In genomic region chr2:218291934-218292699, GRCh38 we compare ENCODE assay signal across 8 cellular contexts. TPM values are rescaled to one million over a fixed set of nuclear protein-coding genes. Genes with fewer than 3 reads are reported as not detected.
A peak's percentile ranks its signal among the peaks of the same experiment; 100 is the strongest.
DNase-seq lines count a peak whose midpoint lies in the region; ATAC-seq, FAIRE-seq and TF ChIP-seq lines count a peak whose summit lies in the region.

Gene TMBIM1 (minus strand): TSS chr2:218292503. CDS start chr2:218282141, 10,362 bp downstream.

- FAIRE-seq in pancreas (lab: Jason Lieb, UNC) = no peak

- intact Hi-C loops in pancreas (cut with DNase I) = no loop called here
- intact Hi-C loops in tibial artery (cut with DNase I; ENCODE audit: low total_unique reads) = no loop called here

- H3K36me3 ChIP-seq in SJCRH30 (no peaks in the 10 kb centered on the region), pancreas (no peaks in the 10 kb centered on the region), tibial artery (no peaks in the 10 kb centered on the region)

- H3K4me1 ChIP-seq in SJCRH30 = peaks cover 9% of the 10 kb centered on the region; the same call in 1 of the 2 replicates
- peaks cover 38 to 66% (median 63%) of the 10 kb centered on the region in 3 donors for H3K4me1 ChIP-seq in pancreas
- peaks cover 0 to 88% (median 69%) of the 10 kb centered on the region in 4 donors for H3K4me1 ChIP-seq in tibial artery

- H3K4me3 ChIP-seq in SJCRH30 (no peak within 1 kb of the TSS), pancreas (peak within 1 kb of the TSS; percentile 61 to 91 (median 86)), tibial artery (peak within 1 kb of the TSS; percentile 89 to 96)

- WGBS in pancreas, 2 donors = 0 to 1% methylated on average over 54 to 62 of the region's 62 CpGs

- H3K27me3 ChIP-seq in SJCRH30 (no peaks in the 10 kb centered on the region), pancreas (no peaks in the 10 kb centered on the region), tibial artery (no peaks in the 10 kb centered on the region)

- peak within 1 kb of the TSS; percentile 94 for H3K27ac Mint-ChIP-seq in activated naive CD4-positive, alpha-beta T cell treated with anti-CD3 and anti-CD28 coated beads, Interleukin-2, amount 50 U/mL, for 24 hours
- no peak within 1 kb of the TSS for H3K27ac Mint-ChIP-seq in glutamatergic neuron (ENCODE audit: unreplicated experiment)

- H3K27me3 Mint-ChIP-seq in activated naive CD4-positive, alpha-beta T cell treated with anti-CD3 and anti-CD28 coated beads, Interleukin-2, amount 50 U/mL, for 24 hours = no peaks in the 10 kb centered on the region
- H3K27me3 Mint-ChIP-seq in glutamatergic neuron (ENCODE audit: unreplicated experiment) = peaks cover 3% of the 10 kb centered on the region

- H3K27ac ChIP-seq in SJCRH30 (no peak within 1 kb of the TSS), pancreas (peak within 1 kb of the TSS; percentile 96 to 100 (median 98)), tibial artery (peak within 1 kb of the TSS; percentile 99)

- no peaks in the 10 kb centered on the region for H3K36me3 Mint-ChIP-seq in activated naive CD4-positive, alpha-beta T cell treated with anti-CD3 and anti-CD28 coated beads, Interleukin-2, amount 50 U/mL, for 24 hours
- H3K36me3 Mint-ChIP-seq in glutamatergic neuron (ENCODE audit: unreplicated experiment) = no peaks in the 10 kb centered on the region

- H3K9me3 ChIP-seq in SJCRH30 (replicated peaks) (no peaks in the 10 kb centered on the region), pancreas (no peaks in the 10 kb centered on the region), tibial artery (no peaks in the 10 kb centered on the region)

- TF ChIP-seq CTCF in glutamatergic neuron (IDR thresholded peaks at IDR 0.05; ENCODE audit: partially characterized antibody, unreplicated experiment) = peak; percentile 91
- peak; percentile 89 to 97 (median 90) for TF ChIP-seq CTCF in pancreas (IDR thresholded peaks at IDR 0.05)
- TF ChIP-seq CTCF in tibial artery (IDR thresholded peaks at IDR 0.05) = peak; percentile 81 to 95

- H3K4me3 Mint-ChIP-seq in activated naive CD4-positive, alpha-beta T cell treated with anti-CD3 and anti-CD28 coated beads, Interleukin-2, amount 50 U/mL, for 24 hours = peak within 1 kb of the TSS; percentile 92
- H3K4me3 Mint-ChIP-seq in glutamatergic neuron (ENCODE audit: unreplicated experiment) = peak within 1 kb of the TSS; percentile 72

- peaks cover 54% of the 10 kb centered on the region for H3K4me1 Mint-ChIP-seq in activated naive CD4-positive, alpha-beta T cell treated with anti-CD3 and anti-CD28 coated beads, Interleukin-2, amount 50 U/mL, for 24 hours
- H3K4me1 Mint-ChIP-seq in glutamatergic neuron (ENCODE audit: low read depth, unreplicated experiment) = peaks cover 9% of the 10 kb centered on the region

- DNase-seq in AML-193 (lab: John Stamatoyannopoulos, UW) = peak; percentile 65 to 74
- no peak for DNase-seq in SJCRH30
- peak; percentile 79 for DNase-seq in glutamatergic neuron
- DNase-seq in pancreas = peak; percentile 76 to 94 (median 86)
- peak; percentile 84 to 91 for DNase-seq in tibial artery

- H3K9me3 Mint-ChIP-seq in activated naive CD4-positive, alpha-beta T cell treated with anti-CD3 and anti-CD28 coated beads, Interleukin-2, amount 50 U/mL, for 24 hours = no peaks in the 10 kb centered on the region
- H3K9me3 Mint-ChIP-seq in glutamatergic neuron (ENCODE audit: unreplicated experiment) = peaks cover 3% of the 10 kb centered on the region

- ATAC-seq in GM19035 (IDR thresholded peaks at IDR 0.05; ENCODE audit: unreplicated experiment) (peak; percentile 67), HG03196 (IDR thresholded peaks at IDR 0.05; ENCODE audit: unreplicated experiment) (peak; percentile 65), pancreas (peak; percentile 71 to 80 (median 76))

RNA-seq across cellular contexts. Expression of gene TMBIM1, which starts in this region (rescaled TPM):
- total RNA-seq in SJCRH30 (2014; rRNA removed; shearing (Covaris generic)) = 10.3 and 11.2 TPM in 2 replicates
- total RNA-seq in glutamatergic neuron (ENCODE audit: unreplicated experiment) (1.8 TPM), pancreas (100 to 1,000 TPM; 147 to 196 (median 170) TPM)
- 10 to 100 TPM; 56.6 to 84.1 TPM for polyA plus RNA-seq in pancreas

Comparison
In these comparisons a context has a peak if more than half of its experiments do, and no peak if none do; other contexts are left out.
1. RNA of gene TMBIM1 (total RNA-seq): 147 to 196 TPM in pancreas; 10.3 to 11.2 TPM in SJCRH30 and 1.8 TPM in glutamatergic neuron (single experiment); every median in the first group is over 10 times any median in the second.
2. DNase-seq: peak in AML-193 (2 of 2), glutamatergic neuron (single experiment), pancreas (6 of 6) and tibial artery (2 of 2); none in SJCRH30 (0 of 2).
3. Peak in every context shown above with its lines, with median percentiles within 50 percentile points of each other: ATAC-seq and CTCF ChIP-seq.